ENCODE assay signal across 1 cellular context in the genomic region with DNA sequence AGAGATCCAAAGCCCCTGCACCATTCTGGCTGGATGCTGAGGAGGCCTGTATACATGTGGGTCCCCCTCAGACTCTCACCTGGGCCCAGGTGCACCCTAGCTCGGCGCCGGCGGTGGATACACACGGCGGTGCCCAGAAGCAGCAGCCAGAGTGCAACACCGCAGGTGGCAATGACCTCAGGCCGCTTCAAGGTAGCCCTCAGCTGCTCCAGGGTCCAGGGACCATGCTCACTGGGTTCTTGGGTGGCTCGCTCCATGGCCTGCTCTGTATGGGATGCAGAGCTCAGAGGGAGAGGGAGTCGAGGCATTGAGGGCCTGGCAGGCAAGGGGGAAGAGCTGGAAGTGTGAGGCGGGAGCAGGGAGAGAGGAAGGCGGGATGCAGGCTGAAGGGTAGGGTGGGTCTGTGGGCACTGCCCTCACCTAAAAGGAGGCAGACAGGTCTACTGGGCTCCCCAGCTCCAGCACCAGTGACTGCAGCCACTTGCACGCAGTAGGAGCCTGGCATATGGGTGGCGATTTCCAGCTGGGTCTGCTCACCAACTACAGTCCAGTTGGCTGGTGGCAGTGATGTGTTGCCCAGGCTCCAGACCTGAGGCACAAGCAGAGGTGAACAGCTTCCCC.
TF ChIP-seq lines count a peak whose summit lies in the region.

No MANE protein-coding gene starts in this region.

TF ChIP-seq in endothelial cell of umbilical vein, 7 proteins besides CTCF, POLR2A, EP300 and RAD21:
- TF ChIP-seq GATA2 (IDR thresholded peaks at IDR 0.05; ENCODE audit: insufficient read depth, insufficient read length, low read depth, low read length) = no peak
- TF ChIP-seq MYC (IDR thresholded peaks at IDR 0.05; ENCODE audit: low read depth, low read length) = no peak
- TF ChIP-seq, protein P1, sequence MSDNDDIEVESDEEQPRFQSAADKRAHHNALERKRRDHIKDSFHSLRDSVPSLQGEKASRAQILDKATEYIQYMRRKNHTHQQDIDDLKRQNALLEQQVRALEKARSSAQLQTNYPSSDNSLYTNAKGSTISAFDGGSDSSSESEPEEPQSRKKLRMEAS (IDR thresholded peaks at IDR 0.05; ENCODE audit: insufficient read depth, insufficient read length) = no peak
- no peak for TF ChIP-seq POLR2AphosphoS5 (IDR thresholded peaks at IDR 0.05; ENCODE audit: insufficient read depth, low read depth, low read length)
- TF ChIP-seq EZH2 (IDR thresholded peaks at IDR 0.05; ENCODE audit: borderline replicate concordance, low read depth, low read length, severe bottlenecking) = no peak
- TF ChIP-seq JUN (IDR thresholded peaks at IDR 0.05; ENCODE audit: borderline replicate concordance, insufficient read depth, insufficient read length, low read depth) = no peak
